Comparison of ENCODE assay signal across 9 cellular contexts in the genomic region with DNA sequence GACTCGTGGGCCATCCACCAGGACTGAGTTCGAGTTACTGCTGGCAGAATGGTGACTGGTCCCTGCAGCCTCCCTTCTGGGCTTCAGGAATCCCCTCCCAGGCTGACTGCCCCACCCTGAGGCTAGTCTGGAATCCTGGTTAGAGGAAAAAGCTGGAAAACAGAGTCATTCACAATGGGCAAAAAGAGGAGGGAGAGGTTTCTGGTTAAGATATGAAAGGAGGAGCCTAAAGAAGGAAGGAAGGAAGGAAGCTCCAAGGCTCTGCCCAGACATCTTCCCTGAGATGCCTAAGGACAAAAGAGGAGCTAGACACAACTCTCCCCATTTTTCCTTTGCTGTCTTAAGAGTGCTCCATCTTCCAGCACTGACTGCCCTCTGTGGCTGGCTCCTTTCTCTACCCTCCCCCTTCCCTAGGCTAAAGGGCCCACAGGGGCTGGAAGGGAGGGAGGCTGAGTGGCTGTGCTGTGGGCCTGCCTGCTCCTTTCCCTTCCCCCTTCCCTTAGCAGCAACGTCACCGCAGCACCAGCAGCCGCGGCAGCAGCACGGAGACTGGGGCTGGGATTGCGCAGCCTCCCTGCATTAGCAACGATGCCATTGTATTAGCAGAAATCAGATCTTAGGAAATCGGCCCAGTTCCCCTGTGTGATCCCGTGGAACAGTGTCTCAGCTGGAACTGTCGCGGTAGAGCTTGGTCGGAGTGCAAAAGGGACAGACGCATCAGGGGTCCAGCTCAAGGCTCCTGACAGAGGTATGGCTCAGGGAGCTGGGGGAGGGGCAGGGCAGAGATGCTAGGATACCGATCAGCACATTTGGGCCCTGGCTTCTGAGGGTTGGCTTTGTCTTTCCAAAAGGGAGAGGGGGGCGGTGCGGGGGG. TPM values are rescaled to one million over a fixed set of nuclear protein-coding genes. Genes with fewer than 3 reads are reported as not detected.
DNase-seq lines count a peak whose midpoint lies in the region; ATAC-seq, FAIRE-seq and TF ChIP-seq lines count a peak whose summit lies in the region.
"Had no signal": no experiment of that assay in that cellular context is flagged by ENCODE, and none has a peak within 500 bp of the region (broad histone marks: within the 10 kb centered on the region; RNA-seq: fewer than 3 reads in every experiment).

No MANE protein-coding gene starts in this region.

- BruUV-seq in endothelial cell of umbilical vein (replicated peaks; lab: Mats Ljungman, UMichigan), result TSS peak; percentile 73

- peak; percentile 42 for TF ChIP-seq POLR2A in endothelial cell of umbilical vein (IDR thresholded peaks at IDR 0.05; ENCODE audit: low read depth, low read length)

- H4K20me1 ChIP-seq in endothelial cell of umbilical vein (replicated peaks; ENCODE audit: control insufficient read depth, extremely low read depth, insufficient read depth, low read length), result no peaks in the 10 kb centered on the region

- H3K36me3 ChIP-seq in endothelial cell of umbilical vein (ENCODE audit: control insufficient read depth in 2 of 2, extremely low read depth in 1 of 2, insufficient read depth in 2 of 2, low read length in 2 of 2) (no peaks in the 10 kb centered on the region), thymus (ENCODE audit: control insufficient read depth, insufficient read depth) (no peaks in the 10 kb centered on the region)

- H3K4me3 ChIP-seq in endothelial cell of umbilical vein (replicated peaks in 1 of 3; ENCODE audit: insufficient read depth in 1 of 3, low read depth in 1 of 3, low read length in 3 of 3), result peak overlapping the region in 2 of 3 experiments; percentile 28 to 52
- no peak overlapping the region for H3K4me3 ChIP-seq in thymus (ENCODE audit: low read length)

- FAIRE-seq in endothelial cell of umbilical vein (lab: Jason Lieb, UNC), result peak; percentile 89
- FAIRE-seq: endometrium had no signal

- H3K4me2 ChIP-seq in endothelial cell of umbilical vein (ENCODE audit: insufficient read depth, low read length), result peak overlapping the region; percentile 78

- peak overlapping the region; percentile 65 for H3K9ac ChIP-seq in endothelial cell of umbilical vein (replicated peaks; ENCODE audit: extremely low read depth, insufficient read depth, low read length)

- peaks cover 65% of the 10 kb centered on the region for H3K79me2 ChIP-seq in endothelial cell of umbilical vein (ENCODE audit: control insufficient read depth, insufficient read depth, low read length)

- CTCF ChIA-PET in endothelial cell of umbilical vein (lab: Charles Lee), result interaction anchor here (0.7 to 6.3 kb wide), 17 partner anchors 9 to 422 kb away, joined by 3 to 63 read pairs (median 4); a partner anchor contains a TSS

- POLR2A ChIA-PET in endothelial cell of umbilical vein (lab: Charles Lee), result interaction anchor here (1.1 to 2.8 kb wide), 4 partner anchors 14 to 28 kb away, joined by 3 to 12 read pairs (median 4); no protein-coding TSS in a partner anchor

- intact Hi-C loops in endothelial cell of umbilical vein (cut with micrococcal nuclease), result loop anchor here (1.0 kb wide), 2 partner anchors 20 to 48 kb away; a partner anchor contains a TSS

- 81% methylated on average over 18 of the region's 18 CpGs for WGBS in thymus

- ATAC-seq in GM18907 (IDR thresholded peaks at IDR 0.05; ENCODE audit: unreplicated experiment) (no peak), GM18858 (IDR thresholded peaks at IDR 0.05; ENCODE audit: unreplicated experiment) (no peak)

- H3K9me3 ChIP-seq in endothelial cell of umbilical vein (replicated peaks; ENCODE audit: control insufficient read depth, insufficient read depth, low read length) (no peaks in the 10 kb centered on the region), thymus (ENCODE audit: control insufficient read depth) (no peaks in the 10 kb centered on the region)

- dilution Hi-C loops in endothelial cell of umbilical vein (cut with MboI; ENCODE audit: extremely low pct_ligation_motif_present, low sequenced_read_pairs), result no loop called here

- DNase-seq in NCI-H69 (lab: John Stamatoyannopoulos, UW), result peak; percentile 25
- DNase-seq in endothelial cell of umbilical vein (ENCODE audit: low read depth, low spot score), result peak; percentile 83
- peak; percentile 89 for DNase-seq in medulla oblongata (ENCODE audit: extremely low spot score)
- DNase-seq in NCI-H2107 (lab: John Stamatoyannopoulos, UW), result no peak
- DNase-seq in NCI-H187 treated with DMSO at 0.1 percent for 48 hours (lab: John Stamatoyannopoulos, UW), result no peak

- no peak for TF ChIP-seq CTCF in endothelial cell of umbilical vein (IDR thresholded peaks at IDR 0.05; ENCODE audit: extremely low read depth in 1 of 2, insufficient read depth in 1 of 2, low read depth in 1 of 2, low read length in 2 of 2)

- H3K4me1 ChIP-seq in endothelial cell of umbilical vein (ENCODE audit: control insufficient read depth, extremely low read depth, insufficient read depth, low read length), result peaks cover 30% of the 10 kb centered on the region
- H3K4me1 ChIP-seq in thymus (ENCODE audit: control insufficient read depth, insufficient read depth, low read length), result no peaks in the 10 kb centered on the region

- H3K27me3 ChIP-seq in endothelial cell of umbilical vein (ENCODE audit: control insufficient read depth in 2 of 2, insufficient read depth in 2 of 2, low read length in 2 of 2) (no peaks in the 10 kb centered on the region), thymus (ENCODE audit: control insufficient read depth, insufficient read depth) (no peaks in the 10 kb centered on the region)

- peak overlapping the region; percentile 77 for H3K27ac ChIP-seq in endothelial cell of umbilical vein (ENCODE audit: insufficient read depth, low read depth, low read length)
- H3K27ac ChIP-seq in thymus (ENCODE audit: low read depth), result peak overlapping the region; percentile 8

- no peaks in the 10 kb centered on the region for H3K9me1 ChIP-seq in endothelial cell of umbilical vein (replicated peaks; ENCODE audit: control insufficient read depth, extremely low read depth, insufficient read depth, low read length)

- peak overlapping the region; percentile 2 for H2AFZ ChIP-seq in endothelial cell of umbilical vein (ENCODE audit: low read depth, low read length)

TF ChIP-seq in endothelial cell of umbilical vein, 7 proteins besides CTCF, POLR2A, EP300 and RAD21:
- TF ChIP-seq FOS (IDR thresholded peaks at IDR 0.05; ENCODE audit: borderline replicate concordance, insufficient read depth, low read length), result no peak
- no peak for TF ChIP-seq GATA2 (IDR thresholded peaks at IDR 0.05; ENCODE audit: insufficient read depth, insufficient read length, low read depth, low read length)
- no peak for TF ChIP-seq MYC (IDR thresholded peaks at IDR 0.05; ENCODE audit: low read depth, low read length)
- TF ChIP-seq POLR2AphosphoS5 (IDR thresholded peaks at IDR 0.05; ENCODE audit: insufficient read depth, low read depth, low read length), result peak; percentile 39
- TF ChIP-seq, protein P1, sequence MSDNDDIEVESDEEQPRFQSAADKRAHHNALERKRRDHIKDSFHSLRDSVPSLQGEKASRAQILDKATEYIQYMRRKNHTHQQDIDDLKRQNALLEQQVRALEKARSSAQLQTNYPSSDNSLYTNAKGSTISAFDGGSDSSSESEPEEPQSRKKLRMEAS (IDR thresholded peaks at IDR 0.05; ENCODE audit: insufficient read depth, insufficient read length), result no peak

RNA-seq across cellular contexts. Expression of a gene that starts 48.7 kb away (rescaled TPM):
- 46.2 and 52.1 TPM in 2 replicates for total RNA-seq in endothelial cell of umbilical vein
- 26.1 and 29.9 TPM in 2 replicates for polyA plus RNA-seq in endothelial cell of umbilical vein
- 17.3 and 22.6 TPM in 2 replicates for polyA plus RNA-seq in endothelial cell of umbilical vein (2011; cell fraction: cytosol; rRNA removed)
- 63.2 and 68.8 TPM in 2 replicates for polyA plus RNA-seq in endothelial cell of umbilical vein (2011; cell fraction: nucleus; rRNA removed)
- 19.2 and 22.1 TPM in 2 replicates for polyA plus RNA-seq in endothelial cell of umbilical vein (2012)
- 63.2 and 73.2 TPM in 2 replicates for polyA minus RNA-seq in endothelial cell of umbilical vein
- 9.9 TPM for polyA minus RNA-seq in endothelial cell of umbilical vein (2011; cell fraction: cytosol; rRNA and poly(A)+ RNA removed)
- 34.4 and 34.6 TPM in 2 replicates for polyA minus RNA-seq in endothelial cell of umbilical vein (2011; cell fraction: nucleus; rRNA and poly(A)+ RNA removed)
- polyA plus RNA-seq in thymus, result 3.3 TPM

Comparison
In these comparisons a context has a peak if more than half of its experiments do, and no peak if none do; other contexts are left out.
1. DNase-seq: peak in NCI-H69 (single experiment), endothelial cell of umbilical vein (single experiment) and medulla oblongata (single experiment); none in NCI-H2107 (single experiment) and NCI-H187 treated with DMSO at 0.1 percent for 48 hours (single experiment).